In the genomic region with DNA sequence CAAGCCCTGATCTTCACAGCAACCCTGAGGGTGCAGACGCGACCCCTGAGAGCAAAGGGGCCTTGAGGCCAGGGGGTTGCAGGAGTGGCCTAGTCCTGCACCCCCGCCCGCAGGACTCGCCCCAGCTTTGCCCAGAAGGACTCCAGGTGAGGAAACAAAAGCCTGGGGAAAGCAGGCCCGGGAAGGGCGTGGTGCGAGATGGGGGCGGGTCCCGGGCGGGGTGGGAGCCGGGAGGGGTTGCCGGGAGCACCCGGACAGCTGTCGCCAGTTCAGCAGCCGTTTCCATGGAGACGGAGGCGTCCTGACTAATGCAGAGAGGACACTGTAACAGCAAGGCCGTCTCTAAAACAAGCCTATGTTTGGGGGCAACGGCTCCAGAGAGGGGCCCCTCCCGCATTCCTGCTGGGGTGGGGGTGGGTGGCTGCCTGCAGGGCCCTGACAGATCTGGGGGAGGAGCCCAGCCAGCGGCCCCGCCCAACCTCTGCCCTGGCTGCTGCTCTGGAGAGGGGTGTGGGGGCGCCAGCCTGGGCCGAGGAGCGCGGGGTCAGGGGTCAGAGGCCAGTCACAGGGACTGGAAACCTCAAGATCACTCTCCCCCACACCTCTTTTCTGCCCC, we compare ENCODE assay signal across 1 cellular context.
A peak's percentile ranks its signal among the peaks of the same experiment; 100 is the strongest.
TF ChIP-seq lines count a peak whose summit lies in the region.

No MANE protein-coding gene starts in this region.

TF ChIP-seq in K562, 482 proteins besides CTCF, POLR2A, EP300 and RAD21 (continued from another document and continues in another):
- TF ChIP-seq, protein P1, sequence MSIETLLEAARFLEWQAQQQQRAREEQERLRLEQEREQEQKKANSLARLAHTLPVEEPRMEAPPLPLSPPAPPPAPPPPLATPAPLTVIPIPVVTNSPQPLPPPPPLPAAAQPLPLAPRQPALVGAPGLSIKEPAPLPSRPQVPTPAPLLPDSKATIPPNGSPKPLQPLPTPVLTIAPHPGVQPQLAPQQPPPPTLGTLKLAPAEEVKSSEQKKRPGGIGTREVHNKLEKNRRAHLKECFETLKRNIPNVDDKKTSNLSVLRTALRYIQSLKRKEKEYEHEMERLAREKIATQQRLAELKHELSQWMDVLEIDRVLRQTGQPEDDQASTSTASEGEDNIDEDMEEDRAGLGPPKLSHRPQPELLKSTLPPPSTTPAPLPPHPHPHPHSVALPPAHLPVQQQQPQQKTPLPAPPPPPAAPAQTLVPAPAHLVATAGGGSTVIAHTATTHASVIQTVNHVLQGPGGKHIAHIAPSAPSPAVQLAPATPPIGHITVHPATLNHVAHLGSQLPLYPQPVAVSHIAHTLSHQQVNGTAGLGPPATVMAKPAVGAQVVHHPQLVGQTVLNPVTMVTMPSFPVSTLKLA (conservative IDR thresholded peaks at IDR 0.05): peak in 1 of 2 experiments; percentile 63; a peak in 1 of 4 replicates
- TF ChIP-seq, protein P2, sequence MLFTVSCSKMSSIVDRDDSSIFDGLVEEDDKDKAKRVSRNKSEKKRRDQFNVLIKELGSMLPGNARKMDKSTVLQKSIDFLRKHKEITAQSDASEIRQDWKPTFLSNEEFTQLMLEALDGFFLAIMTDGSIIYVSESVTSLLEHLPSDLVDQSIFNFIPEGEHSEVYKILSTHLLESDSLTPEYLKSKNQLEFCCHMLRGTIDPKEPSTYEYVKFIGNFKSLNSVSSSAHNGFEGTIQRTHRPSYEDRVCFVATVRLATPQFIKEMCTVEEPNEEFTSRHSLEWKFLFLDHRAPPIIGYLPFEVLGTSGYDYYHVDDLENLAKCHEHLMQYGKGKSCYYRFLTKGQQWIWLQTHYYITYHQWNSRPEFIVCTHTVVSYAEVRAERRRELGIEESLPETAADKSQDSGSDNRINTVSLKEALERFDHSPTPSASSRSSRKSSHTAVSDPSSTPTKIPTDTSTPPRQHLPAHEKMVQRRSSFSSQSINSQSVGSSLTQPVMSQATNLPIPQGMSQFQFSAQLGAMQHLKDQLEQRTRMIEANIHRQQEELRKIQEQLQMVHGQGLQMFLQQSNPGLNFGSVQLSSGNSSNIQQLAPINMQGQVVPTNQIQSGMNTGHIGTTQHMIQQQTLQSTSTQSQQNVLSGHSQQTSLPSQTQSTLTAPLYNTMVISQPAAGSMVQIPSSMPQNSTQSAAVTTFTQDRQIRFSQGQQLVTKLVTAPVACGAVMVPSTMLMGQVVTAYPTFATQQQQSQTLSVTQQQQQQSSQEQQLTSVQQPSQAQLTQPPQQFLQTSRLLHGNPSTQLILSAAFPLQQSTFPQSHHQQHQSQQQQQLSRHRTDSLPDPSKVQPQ (CRISPR knock-in tag; IDR thresholded peaks at IDR 0.05; ENCODE audit: borderline replicate concordance): no peak
- TF ChIP-seq FOXJ3 (CRISPR knock-in tag; IDR thresholded peaks at IDR 0.05): peak; percentile 80
- no peak for TF ChIP-seq ZNF253 (CRISPR knock-in tag; conservative IDR thresholded peaks at IDR 0.05)
- no peak for TF ChIP-seq CC2D1A (IDR thresholded peaks at IDR 0.05)
- TF ChIP-seq, protein P3, sequence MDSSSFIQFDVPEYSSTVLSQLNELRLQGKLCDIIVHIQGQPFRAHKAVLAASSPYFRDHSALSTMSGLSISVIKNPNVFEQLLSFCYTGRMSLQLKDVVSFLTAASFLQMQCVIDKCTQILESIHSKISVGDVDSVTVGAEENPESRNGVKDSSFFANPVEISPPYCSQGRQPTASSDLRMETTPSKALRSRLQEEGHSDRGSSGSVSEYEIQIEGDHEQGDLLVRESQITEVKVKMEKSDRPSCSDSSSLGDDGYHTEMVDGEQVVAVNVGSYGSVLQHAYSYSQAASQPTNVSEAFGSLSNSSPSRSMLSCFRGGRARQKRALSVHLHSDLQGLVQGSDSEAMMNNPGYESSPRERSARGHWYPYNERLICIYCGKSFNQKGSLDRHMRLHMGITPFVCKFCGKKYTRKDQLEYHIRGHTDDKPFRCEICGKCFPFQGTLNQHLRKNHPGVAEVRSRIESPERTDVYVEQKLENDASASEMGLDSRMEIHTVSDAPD (CRISPR knock-in tag; IDR thresholded peaks at IDR 0.05): no peak
- no peak for TF ChIP-seq SMARCA5 (IDR thresholded peaks at IDR 0.05)
- peak; percentile 77; the same call in 1 of the 2 replicates for TF ChIP-seq NR2C2 (CRISPR knock-in tag; IDR thresholded peaks at IDR 0.05)
- peak; percentile 89 for TF ChIP-seq NR2C2 (tag; IDR thresholded peaks at IDR 0.05)
- TF ChIP-seq MCM7 (IDR thresholded peaks at IDR 0.05): no peak
- TF ChIP-seq, protein P4, sequence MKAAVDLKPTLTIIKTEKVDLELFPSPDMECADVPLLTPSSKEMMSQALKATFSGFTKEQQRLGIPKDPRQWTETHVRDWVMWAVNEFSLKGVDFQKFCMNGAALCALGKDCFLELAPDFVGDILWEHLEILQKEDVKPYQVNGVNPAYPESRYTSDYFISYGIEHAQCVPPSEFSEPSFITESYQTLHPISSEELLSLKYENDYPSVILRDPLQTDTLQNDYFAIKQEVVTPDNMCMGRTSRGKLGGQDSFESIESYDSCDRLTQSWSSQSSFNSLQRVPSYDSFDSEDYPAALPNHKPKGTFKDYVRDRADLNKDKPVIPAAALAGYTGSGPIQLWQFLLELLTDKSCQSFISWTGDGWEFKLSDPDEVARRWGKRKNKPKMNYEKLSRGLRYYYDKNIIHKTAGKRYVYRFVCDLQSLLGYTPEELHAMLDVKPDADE (conservative IDR thresholded peaks at IDR 0.05; ENCODE audit: control insufficient read depth, low read depth, low read length): peak; percentile 49; the same call in 1 of the 2 replicates
- no peak for TF ChIP-seq ZNF589 (CRISPR knock-in tag; IDR thresholded peaks at IDR 0.05; ENCODE audit: low read depth)
- TF ChIP-seq, protein P5, sequence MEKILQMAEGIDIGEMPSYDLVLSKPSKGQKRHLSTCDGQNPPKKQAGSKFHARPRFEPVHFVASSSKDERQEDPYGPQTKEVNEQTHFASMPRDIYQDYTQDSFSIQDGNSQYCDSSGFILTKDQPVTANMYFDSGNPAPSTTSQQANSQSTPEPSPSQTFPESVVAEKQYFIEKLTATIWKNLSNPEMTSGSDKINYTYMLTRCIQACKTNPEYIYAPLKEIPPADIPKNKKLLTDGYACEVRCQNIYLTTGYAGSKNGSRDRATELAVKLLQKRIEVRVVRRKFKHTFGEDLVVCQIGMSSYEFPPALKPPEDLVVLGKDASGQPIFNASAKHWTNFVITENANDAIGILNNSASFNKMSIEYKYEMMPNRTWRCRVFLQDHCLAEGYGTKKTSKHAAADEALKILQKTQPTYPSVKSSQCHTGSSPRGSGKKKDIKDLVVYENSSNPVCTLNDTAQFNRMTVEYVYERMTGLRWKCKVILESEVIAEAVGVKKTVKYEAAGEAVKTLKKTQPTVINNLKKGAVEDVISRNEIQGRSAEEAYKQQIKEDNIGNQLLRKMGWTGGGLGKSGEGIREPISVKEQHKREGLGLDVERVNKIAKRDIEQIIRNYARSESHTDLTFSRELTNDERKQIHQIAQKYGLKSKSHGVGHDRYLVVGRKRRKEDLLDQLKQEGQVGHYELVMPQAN (IDR thresholded peaks at IDR 0.05; ENCODE audit: borderline replicate concordance): 0 out of 2 replicates have a peak, but pooled peaks have one; percentile 33
- TF ChIP-seq BMI1 (IDR thresholded peaks at IDR 0.05; ENCODE audit: low read length): peak; percentile 69
- TF ChIP-seq, protein P6, sequence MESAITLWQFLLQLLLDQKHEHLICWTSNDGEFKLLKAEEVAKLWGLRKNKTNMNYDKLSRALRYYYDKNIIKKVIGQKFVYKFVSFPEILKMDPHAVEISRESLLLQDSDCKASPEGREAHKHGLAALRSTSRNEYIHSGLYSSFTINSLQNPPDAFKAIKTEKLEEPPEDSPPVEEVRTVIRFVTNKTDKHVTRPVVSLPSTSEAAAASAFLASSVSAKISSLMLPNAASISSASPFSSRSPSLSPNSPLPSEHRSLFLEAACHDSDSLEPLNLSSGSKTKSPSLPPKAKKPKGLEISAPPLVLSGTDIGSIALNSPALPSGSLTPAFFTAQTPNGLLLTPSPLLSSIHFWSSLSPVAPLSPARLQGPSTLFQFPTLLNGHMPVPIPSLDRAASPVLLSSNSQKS (CRISPR knock-in tag; IDR thresholded peaks at IDR 0.05): no peak
- TF ChIP-seq BHLHE40 (IDR thresholded peaks at IDR 0.05; ENCODE audit: low read length): 0 out of 2 replicates have a peak, but pooled peaks have one; percentile 20
- no peak for TF ChIP-seq EP400 (IDR thresholded peaks at IDR 0.05)
- TF ChIP-seq SMARCA4 (IDR thresholded peaks at IDR 0.05): no peak
- no peak for TF ChIP-seq SNIP1 (IDR thresholded peaks at IDR 0.05; ENCODE audit: low read depth)
- TF ChIP-seq, protein P7, sequence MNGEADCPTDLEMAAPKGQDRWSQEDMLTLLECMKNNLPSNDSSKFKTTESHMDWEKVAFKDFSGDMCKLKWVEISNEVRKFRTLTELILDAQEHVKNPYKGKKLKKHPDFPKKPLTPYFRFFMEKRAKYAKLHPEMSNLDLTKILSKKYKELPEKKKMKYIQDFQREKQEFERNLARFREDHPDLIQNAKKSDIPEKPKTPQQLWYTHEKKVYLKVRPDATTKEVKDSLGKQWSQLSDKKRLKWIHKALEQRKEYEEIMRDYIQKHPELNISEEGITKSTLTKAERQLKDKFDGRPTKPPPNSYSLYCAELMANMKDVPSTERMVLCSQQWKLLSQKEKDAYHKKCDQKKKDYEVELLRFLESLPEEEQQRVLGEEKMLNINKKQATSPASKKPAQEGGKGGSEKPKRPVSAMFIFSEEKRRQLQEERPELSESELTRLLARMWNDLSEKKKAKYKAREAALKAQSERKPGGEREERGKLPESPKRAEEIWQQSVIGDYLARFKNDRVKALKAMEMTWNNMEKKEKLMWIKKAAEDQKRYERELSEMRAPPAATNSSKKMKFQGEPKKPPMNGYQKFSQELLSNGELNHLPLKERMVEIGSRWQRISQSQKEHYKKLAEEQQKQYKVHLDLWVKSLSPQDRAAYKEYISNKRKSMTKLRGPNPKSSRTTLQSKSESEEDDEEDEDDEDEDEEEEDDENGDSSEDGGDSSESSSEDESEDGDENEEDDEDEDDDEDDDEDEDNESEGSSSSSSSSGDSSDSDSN (IDR thresholded peaks at IDR 0.05; ENCODE audit: borderline replicate concordance in 1 of 2, low read depth in 2 of 2, low read length in 2 of 2): no peak
- TF ChIP-seq, protein P8, sequence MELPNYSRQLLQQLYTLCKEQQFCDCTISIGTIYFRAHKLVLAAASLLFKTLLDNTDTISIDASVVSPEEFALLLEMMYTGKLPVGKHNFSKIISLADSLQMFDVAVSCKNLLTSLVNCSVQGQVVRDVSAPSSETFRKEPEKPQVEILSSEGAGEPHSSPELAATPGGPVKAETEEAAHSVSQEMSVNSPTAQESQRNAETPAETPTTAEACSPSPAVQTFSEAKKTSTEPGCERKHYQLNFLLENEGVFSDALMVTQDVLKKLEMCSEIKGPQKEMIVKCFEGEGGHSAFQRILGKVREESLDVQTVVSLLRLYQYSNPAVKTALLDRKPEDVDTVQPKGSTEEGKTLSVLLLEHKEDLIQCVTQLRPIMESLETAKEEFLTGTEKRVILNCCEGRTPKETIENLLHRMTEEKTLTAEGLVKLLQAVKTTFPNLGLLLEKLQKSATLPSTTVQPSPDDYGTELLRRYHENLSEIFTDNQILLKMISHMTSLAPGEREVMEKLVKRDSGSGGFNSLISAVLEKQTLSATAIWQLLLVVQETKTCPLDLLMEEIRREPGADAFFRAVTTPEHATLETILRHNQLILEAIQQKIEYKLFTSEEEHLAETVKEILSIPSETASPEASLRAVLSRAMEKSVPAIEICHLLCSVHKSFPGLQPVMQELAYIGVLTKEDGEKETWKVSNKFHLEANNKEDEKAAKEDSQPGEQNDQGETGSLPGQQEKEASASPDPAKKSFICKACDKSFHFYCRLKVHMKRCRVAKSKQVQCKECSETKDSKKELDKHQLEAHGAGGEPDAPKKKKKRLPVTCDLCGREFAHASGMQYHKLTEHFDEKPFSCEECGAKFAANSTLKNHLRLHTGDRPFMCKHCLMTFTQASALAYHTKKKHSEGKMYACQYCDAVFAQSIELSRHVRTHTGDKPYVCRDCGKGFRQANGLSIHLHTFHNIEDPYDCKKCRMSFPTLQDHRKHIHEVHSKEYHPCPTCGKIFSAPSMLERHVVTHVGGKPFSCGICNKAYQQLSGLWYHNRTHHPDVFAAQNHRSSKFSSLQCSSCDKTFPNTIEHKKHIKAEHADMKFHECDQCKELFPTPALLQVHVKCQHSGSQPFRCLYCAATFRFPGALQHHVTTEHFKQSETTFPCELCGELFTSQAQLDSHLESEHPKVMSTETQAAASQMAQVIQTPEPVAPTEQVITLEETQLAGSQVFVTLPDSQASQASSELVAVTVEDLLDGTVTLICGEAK (IDR thresholded peaks at IDR 0.05): no peak
- TF ChIP-seq, protein P8 (CRISPR knock-in tag; IDR thresholded peaks at IDR 0.05): no peak
- peak; percentile 14; the same call in 1 of the 2 replicates for TF ChIP-seq ATF7 (IDR thresholded peaks at IDR 0.05)
- TF ChIP-seq EWSR1 (IDR thresholded peaks at IDR 0.05; ENCODE audit: borderline replicate concordance, low read depth, partially characterized antibody): no peak
